Comparison of ENCODE assay signal across 8 cellular contexts in the genomic region with DNA sequence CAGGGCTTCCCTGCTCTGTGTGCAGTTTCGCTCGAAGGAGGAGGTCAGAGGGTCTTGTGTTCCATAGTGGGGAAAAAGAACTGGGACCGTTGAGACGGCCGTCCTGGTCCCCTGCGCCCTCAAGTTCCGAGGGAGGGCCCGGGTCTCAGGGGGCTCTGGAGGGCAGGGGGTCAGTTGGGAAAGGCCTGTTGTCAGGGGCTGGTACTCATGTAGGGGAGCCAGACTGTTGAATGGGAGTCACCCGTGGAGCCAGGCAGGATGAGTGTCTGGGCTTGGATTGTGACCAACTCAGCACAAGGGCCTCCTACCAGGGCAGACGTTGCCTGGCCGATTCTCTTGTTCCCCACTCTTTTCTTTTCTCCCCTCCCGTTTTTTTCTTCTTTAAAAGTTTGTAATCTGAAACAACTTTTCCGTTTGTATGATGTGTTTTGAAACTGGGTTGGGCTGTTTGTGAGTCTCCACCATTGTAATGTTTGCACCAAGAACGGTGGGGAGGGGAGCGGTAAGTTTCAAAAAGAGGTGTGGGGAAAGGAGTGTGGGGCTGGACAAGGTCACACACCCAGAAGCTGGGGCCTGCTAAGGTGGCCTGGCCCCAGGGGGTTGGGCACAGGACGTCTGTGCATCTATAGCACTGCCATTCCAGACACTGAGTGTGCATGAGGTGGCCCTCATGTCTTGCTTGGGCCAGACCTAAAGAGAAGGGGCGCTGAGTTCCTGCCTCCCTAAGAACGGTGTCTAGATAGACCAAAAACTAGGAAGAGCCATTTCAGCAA. TPM values are rescaled to one million over a fixed set of nuclear protein-coding genes. Genes with fewer than 3 reads are reported as not detected.
DNase-seq lines count a peak whose midpoint lies in the region; ATAC-seq and TF ChIP-seq lines count a peak whose summit lies in the region.

No MANE protein-coding gene starts in this region.

- CTCF ChIA-PET in CD4-positive, alpha-beta memory T cell (lab: Charles Lee; ENCODE audit: partially characterized antibody): interaction anchor here (5.0 to 12.3 kb wide), 2 partner anchors 19 to 77 kb away, joined by 69 to 208 read pairs; no protein-coding TSS in a partner anchor

- ATAC-seq in activated T-helper 17 cell treated with anti-CD3 and anti-CD28 coated beads, Interleukin-2, amount 50 U/mL, for 72 hours (replicated peaks): peak; percentile 54
- ATAC-seq in omental fat pad (ENCODE audit: low FRiP score) (peak; percentile 81), GM19395 (IDR thresholded peaks at IDR 0.05; ENCODE audit: unreplicated experiment) (no peak), GM21529 (IDR thresholded peaks at IDR 0.05; ENCODE audit: unreplicated experiment) (no peak)

- POLR2A ChIA-PET in CD4-positive, alpha-beta memory T cell (lab: Charles Lee; ENCODE audit: partially characterized antibody): interaction anchor here (0.5 to 4.1 kb wide), 17 partner anchors 8 to 109 kb away, joined by 3 to 37 read pairs (median 10); a partner anchor contains a TSS

- H3K4me1 ChIP-seq in CD4-positive, alpha-beta memory T cell (ENCODE audit: insufficient read depth, low read length): peaks cover 59% of the 10 kb centered on the region

- no peaks in the 10 kb centered on the region for H3K27me3 Mint-ChIP-seq in CD4-positive, alpha-beta memory T cell
- no peaks in the 10 kb centered on the region for H3K27me3 Mint-ChIP-seq in activated T-helper 17 cell treated with anti-CD3 and anti-CD28 coated beads, Interleukin-2, amount 50 U/mL, for 72 hours

- no peaks in the 10 kb centered on the region for H3K27me3 ChIP-seq in CD4-positive, alpha-beta memory T cell (ENCODE audit: insufficient read depth, low read length)

- peak in 3 of 5 donors; percentile 34 to 54 (median 35) for DNase-seq in CD4-positive, alpha-beta memory T cell
- DNase-seq in HT-29 (ENCODE audit: low spot score) (peak; percentile 24), fibroblast of villous mesenchyme (ENCODE audit: low read depth) (peak; percentile 54), omental fat pad (ENCODE audit: low spot score) (peak; percentile 37), NCI-H345 treated with DMSO at 0.1 percent for 48 hours (lab: John Stamatoyannopoulos, UW; ENCODE audit: unreplicated experiment) (no peak)

- peak overlapping the region; percentile 76 for H3K27ac ChIP-seq in CD4-positive, alpha-beta memory T cell (ENCODE audit: low read depth, low read length)

- H3K9me3 ChIP-seq in CD4-positive, alpha-beta memory T cell (ENCODE audit: control insufficient read depth in 1 of 2, low read length in 2 of 2): no peaks in the 10 kb centered on the region

- H3K4me1 Mint-ChIP-seq in CD4-positive, alpha-beta memory T cell: peaks cover 37 to 63% (median 47%) of the 10 kb centered on the region in 4 donors
- H3K4me1 Mint-ChIP-seq in activated T-helper 17 cell treated with anti-CD3 and anti-CD28 coated beads, Interleukin-2, amount 50 U/mL, for 72 hours: peaks cover 39% of the 10 kb centered on the region

- H3K36me3 Mint-ChIP-seq in CD4-positive, alpha-beta memory T cell: peaks cover 0 to 7% of the 10 kb centered on the region in 2 donors
- H3K36me3 Mint-ChIP-seq in activated T-helper 17 cell treated with anti-CD3 and anti-CD28 coated beads, Interleukin-2, amount 50 U/mL, for 72 hours (ENCODE audit: low read depth): peaks cover 26% of the 10 kb centered on the region

- TF ChIP-seq CTCF in fibroblast of villous mesenchyme (IDR thresholded peaks at IDR 0.05; ENCODE audit: insufficient read depth, low read depth, low read length) (no peak), omental fat pad (IDR thresholded peaks at IDR 0.05) (no peak)

- H3K4me3 Mint-ChIP-seq in CD4-positive, alpha-beta memory T cell: peak overlapping the region; percentile 95 to 99 (median 97)
- H3K4me3 Mint-ChIP-seq in activated T-helper 17 cell treated with anti-CD3 and anti-CD28 coated beads, Interleukin-2, amount 50 U/mL, for 72 hours: peak overlapping the region; percentile 94

- intact Hi-C loops in CD4-positive, alpha-beta memory T cell (cut with micrococcal nuclease): loop anchor here (1.0 to 5.0 kb wide), 4 partner anchors 9 to 292 kb away; a partner anchor contains a TSS

- H3K9me3 Mint-ChIP-seq in CD4-positive, alpha-beta memory T cell: peaks cover 0 to 3% (median 0%) of the 10 kb centered on the region in 8 donors
- H3K9me3 Mint-ChIP-seq in activated T-helper 17 cell treated with anti-CD3 and anti-CD28 coated beads, Interleukin-2, amount 50 U/mL, for 72 hours: no peaks in the 10 kb centered on the region

- H3K4me3 ChIP-seq in CD4-positive, alpha-beta memory T cell (ENCODE audit: low read length in 2 of 2): peak overlapping the region; percentile 13 to 75
- H3K4me3 ChIP-seq in fibroblast of villous mesenchyme (ENCODE audit: low read depth, low read length): peak overlapping the region; percentile 77

- no peaks in the 10 kb centered on the region for H3K36me3 ChIP-seq in CD4-positive, alpha-beta memory T cell (ENCODE audit: insufficient read depth, low read length)

- H3K27ac Mint-ChIP-seq in CD4-positive, alpha-beta memory T cell: peak overlapping the region; percentile 74 to 98 (median 96)
- peak overlapping the region; percentile 94 for H3K27ac Mint-ChIP-seq in activated T-helper 17 cell treated with anti-CD3 and anti-CD28 coated beads, Interleukin-2, amount 50 U/mL, for 72 hours

RNA-seq across cellular contexts. Expression of a gene that starts 1.1 kb away (rescaled TPM):
- total RNA-seq in CD4-positive, alpha-beta memory T cell: 10 to 100 TPM; 44.2 to 48.0 TPM
- polyA plus RNA-seq in CD4-positive, alpha-beta memory T cell: 100 to 1,000 TPM in 1 of 2 donors, 10 to 100 TPM in 1; 83.4 to 137 TPM
- 20.2 and 30.7 TPM in 2 replicates for total RNA-seq in HT-29 (2014; rRNA removed; shearing (Covaris generic))
- 10 to 100 TPM; 26.9 to 51.1 TPM for total RNA-seq in activated T-helper 17 cell treated with anti-CD3 and anti-CD28 coated beads, Interleukin-2, amount 50 U/mL, for 72 hours
- total RNA-seq in fibroblast of villous mesenchyme (8.2 and 8.4 TPM in 2 replicates), omental fat pad (10 to 100 TPM; 18.0 to 34.7 (median 31.3) TPM)

Comparison
In these comparisons a context has a peak if more than half of its experiments do, and no peak if none do; other contexts are left out.
1. ATAC-seq: peak in activated T-helper 17 cell treated with anti-CD3 and anti-CD28 coated beads, Interleukin-2, amount 50 U/mL, for 72 hours (single experiment) and omental fat pad (single experiment); none in GM19395 (single experiment) and GM21529 (single experiment).